Comparison of ENCODE assay signal across 8 cellular contexts in the genomic region with DNA sequence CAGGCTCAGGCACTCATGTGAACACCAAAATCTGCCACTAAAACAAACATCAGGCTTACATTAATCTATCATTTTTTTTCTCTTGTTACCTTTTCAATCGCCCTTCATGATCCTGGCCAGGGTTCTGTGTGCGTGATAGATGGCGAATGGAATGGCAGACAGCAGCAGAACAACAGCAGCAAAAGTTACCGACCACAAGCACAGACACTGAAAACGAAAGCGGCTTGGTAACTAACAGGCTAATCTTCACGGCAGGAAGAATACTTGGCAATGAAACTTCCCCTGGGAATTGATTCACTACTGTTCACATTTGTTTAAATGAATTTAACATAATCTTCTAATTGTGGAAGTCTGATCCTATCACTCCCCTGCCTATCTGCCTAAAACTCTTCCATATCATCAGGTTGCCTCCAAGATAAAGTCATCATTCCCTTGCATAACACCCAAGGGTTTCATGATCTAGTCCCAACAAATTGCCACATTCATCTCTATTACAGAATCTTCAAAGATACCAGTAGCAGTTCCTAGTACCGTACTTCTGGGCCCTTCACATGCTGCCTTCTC. TPM values are rescaled to one million over a fixed set of nuclear protein-coding genes. Genes with fewer than 3 reads are reported as not detected.
DNase-seq lines count a peak whose midpoint lies in the region; ATAC-seq and TF ChIP-seq lines count a peak whose summit lies in the region.

No MANE protein-coding gene starts in this region.

- peak overlapping the region in 5 of 8 donors; percentile 17 to 56 (median 44) for H3K4me3 Mint-ChIP-seq in CD4-positive, alpha-beta memory T cell

- H3K27me3 Mint-ChIP-seq in CD4-positive, alpha-beta memory T cell: peaks cover 10 to 22% of the 10 kb centered on the region in 2 donors

- no peaks in the 10 kb centered on the region for H3K9me2 ChIP-seq in SK-N-SH

- H3K9me3 ChIP-seq in CD4-positive, alpha-beta memory T cell (ENCODE audit: control insufficient read depth in 1 of 2, low read length in 2 of 2): no peaks in the 10 kb centered on the region
- H3K9me3 ChIP-seq in SK-N-SH (no peaks in the 10 kb centered on the region), gastrocnemius medialis (no peaks in the 10 kb centered on the region)

- 50% methylated on average over 8 of the region's 8 CpGs for WGBS in SK-N-SH (ENCODE audit: low lambda C conversion rate)

- ATAC-seq in HG02642 (IDR thresholded peaks at IDR 0.05; ENCODE audit: poor library complexity, unreplicated experiment) (peak; percentile 83), gastrocnemius medialis (peak; percentile 67 to 89)

- in situ Hi-C loops in gastrocnemius medialis (cut with MboI; ENCODE audit: low sequenced_read_pairs in 4 of 4): no loop called here

- H3K36me3 ChIP-seq in CD4-positive, alpha-beta memory T cell (ENCODE audit: insufficient read depth, low read length): no peaks in the 10 kb centered on the region
- H3K36me3 ChIP-seq in SK-N-SH (replicated peaks in 1 of 2; ENCODE audit: control insufficient read depth in 1 of 2, insufficient read depth in 2 of 2, low read length in 1 of 2) (no peaks in the 10 kb centered on the region), gastrocnemius medialis (no peaks in the 10 kb centered on the region)

- H3F3A ChIP-seq in SK-N-SH (replicated peaks; ENCODE audit: insufficient read depth): peaks cover 3% of the 10 kb centered on the region

- no peak overlapping the region for H3K4me3 ChIP-seq in CD4-positive, alpha-beta memory T cell (ENCODE audit: low read length in 2 of 2)
- H3K4me3 ChIP-seq in SK-N-SH (ENCODE audit: low read depth in 2 of 2, low read length in 1 of 2) (peak overlapping the region; percentile 9 to 53; a peak in 3 of 4 replicates), gastrocnemius medialis (peak overlapping the region; percentile 35 to 72 (median 54)), foreskin fibroblast (ENCODE audit: low read depth in 1 of 2, low read length in 2 of 2) (no peak overlapping the region)

- H3K27me3 ChIP-seq in CD4-positive, alpha-beta memory T cell (ENCODE audit: insufficient read depth, low read length): no peaks in the 10 kb centered on the region
- H3K27me3 ChIP-seq in SK-N-SH (ENCODE audit: insufficient read depth) (no peaks in the 10 kb centered on the region), gastrocnemius medialis (no peaks in the 10 kb centered on the region)

- TF ChIP-seq POLR2A in gastrocnemius medialis (IDR thresholded peaks at IDR 0.05): no peak

- peaks cover 0 to 2% (median under 1%) of the 10 kb centered on the region in 4 donors for H3K4me1 Mint-ChIP-seq in CD4-positive, alpha-beta memory T cell

- no peak overlapping the region for H2AFZ ChIP-seq in SK-N-SH (ENCODE audit: low read depth)

- CTCF ChIA-PET in CD4-positive, alpha-beta memory T cell (lab: Charles Lee; ENCODE audit: partially characterized antibody): no interaction called here
- CTCF ChIA-PET in SK-N-SH (lab: Yijun Ruan, JAX): no interaction called here

- DNase-seq in CD4-positive, alpha-beta memory T cell: no peak
- DNase-seq in SK-N-SH (no peak), globus pallidus (ENCODE audit: low spot score) (peak; percentile 71), gastrocnemius medialis (no peak), SW 1271 (lab: John Stamatoyannopoulos, UW) (no peak), foreskin fibroblast (no peak)
- DNase-seq in stimulated activated CD4-positive, alpha-beta T cell treated with anti-CD3 and anti-CD28 coated beads, Interleukin-4, amount 100 ng/mL, for 4 hours: no peak

- H4K20me1 ChIP-seq in SK-N-SH (ENCODE audit: insufficient read depth): peaks cover 2% of the 10 kb centered on the region

- H3K4me2 ChIP-seq in SK-N-SH: peak overlapping the region; percentile 73

- no peak for TF ChIP-seq EP300 in SK-N-SH (IDR thresholded peaks at IDR 0.05; ENCODE audit: borderline replicate concordance in 1 of 2, low read depth in 1 of 2, low read length in 1 of 2)

- no peaks in the 10 kb centered on the region for H3K4me1 ChIP-seq in CD4-positive, alpha-beta memory T cell (ENCODE audit: insufficient read depth, low read length)
- H3K4me1 ChIP-seq in SK-N-SH (ENCODE audit: control insufficient read depth in 1 of 2, insufficient read depth in 2 of 2, low read depth in 1 of 2, low read length in 1 of 2) (peaks cover 0 to 15% of the 10 kb centered on the region in 2 experiments; a peak in 1 of 4 replicates), gastrocnemius medialis (peaks cover 14% of the 10 kb centered on the region in 2 donors)

- POLR2A ChIA-PET in CD4-positive, alpha-beta memory T cell (lab: Charles Lee; ENCODE audit: partially characterized antibody): no interaction called here
- POLR2A ChIA-PET in SK-N-SH (lab: Yijun Ruan, JAX): no interaction called here

- H3K36me3 Mint-ChIP-seq in CD4-positive, alpha-beta memory T cell: no peaks in the 10 kb centered on the region

- H3K9ac ChIP-seq in SK-N-SH: peak overlapping the region; percentile 66

- TF ChIP-seq RAD21 in SK-N-SH (IDR thresholded peaks at IDR 0.05; ENCODE audit: low read length): no peak

- intact Hi-C loops in CD4-positive, alpha-beta memory T cell (cut with micrococcal nuclease): no loop called here
- intact Hi-C loops in gastrocnemius medialis (cut with DNase I; ENCODE audit: low total_unique reads): loop anchor here (5.0 kb wide), 1 partner anchor 1001 kb away; no protein-coding TSS in a partner anchor

- TF ChIP-seq CTCF in SK-N-SH (IDR thresholded peaks at IDR 0.05): no peak
- no peak for TF ChIP-seq CTCF in gastrocnemius medialis (IDR thresholded peaks at IDR 0.05 in 4 of 5, conservative IDR thresholded peaks at IDR 0.05 in 1 of 5)
- TF ChIP-seq CTCF in foreskin fibroblast (IDR thresholded peaks at IDR 0.05; ENCODE audit: low read depth, low read length): no peak

- H3K27ac Mint-ChIP-seq in CD4-positive, alpha-beta memory T cell: no peak overlapping the region

- H3K27ac ChIP-seq in CD4-positive, alpha-beta memory T cell (ENCODE audit: low read depth, low read length): no peak overlapping the region
- H3K27ac ChIP-seq in SK-N-SH (ENCODE audit: low read depth in 2 of 2, low read length in 1 of 2) (peak overlapping the region in 1 of 2 experiments; percentile 69; a peak in 3 of 4 replicates), gastrocnemius medialis (peak overlapping the region; percentile 61 to 78 (median 70))

- H3K79me2 ChIP-seq in SK-N-SH (ENCODE audit: insufficient read depth): peaks cover 42% of the 10 kb centered on the region

- peaks cover 0 to 2% (median 0%) of the 10 kb centered on the region in 8 donors for H3K9me3 Mint-ChIP-seq in CD4-positive, alpha-beta memory T cell

TF ChIP-seq in SK-N-SH, 30 proteins besides CTCF, POLR2A, EP300 and RAD21:
- no peak for TF ChIP-seq FOSL2 (IDR thresholded peaks at IDR 0.05; ENCODE audit: borderline replicate concordance, low read depth)
- TF ChIP-seq GABPA (IDR thresholded peaks at IDR 0.05; ENCODE audit: low read depth): no peak
- no peak for TF ChIP-seq RXRA (IDR thresholded peaks at IDR 0.05; ENCODE audit: borderline replicate concordance, low read depth)
- TF ChIP-seq, protein P1, sequence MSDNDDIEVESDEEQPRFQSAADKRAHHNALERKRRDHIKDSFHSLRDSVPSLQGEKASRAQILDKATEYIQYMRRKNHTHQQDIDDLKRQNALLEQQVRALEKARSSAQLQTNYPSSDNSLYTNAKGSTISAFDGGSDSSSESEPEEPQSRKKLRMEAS (IDR thresholded peaks at IDR 0.05; ENCODE audit: low read depth): peak; percentile 10; the same call in 1 of the 2 replicates
- no peak for TF ChIP-seq TCF12 (IDR thresholded peaks at IDR 0.05)
- TF ChIP-seq MXI1 (IDR thresholded peaks at IDR 0.05; ENCODE audit: low read depth, low read length): no peak
- no peak for TF ChIP-seq TEAD4 (IDR thresholded peaks at IDR 0.05; ENCODE audit: borderline replicate concordance, insufficient read depth)

RNA-seq across cellular contexts. Expression of a gene that starts 28.7 kb away (rescaled TPM):
- total RNA-seq in CD4-positive, alpha-beta memory T cell: under 1 TPM; 0.47 to 0.61 TPM
- 1 to 10 TPM in 1 of 2 donors, not detected in 1; 1.5 TPM for polyA plus RNA-seq in CD4-positive, alpha-beta memory T cell
- 8.0 and 9.5 TPM in 2 replicates for polyA plus RNA-seq in SK-N-SH (2012; rRNA removed)
- polyA plus RNA-seq in SK-N-SH (2012; cell fraction: cytosol; rRNA removed): 12.3 and 14.5 TPM in 2 replicates
- 8.9 and 10.3 TPM in 2 replicates for polyA plus RNA-seq in SK-N-SH (2012; cell fraction: nucleus; rRNA removed)
- total RNA-seq in gastrocnemius medialis: 10 to 100 TPM in 2 of 4 donors, 1 to 10 TPM in 2; 7.3 to 22.9 (median 13.0) TPM

Comparison
In these comparisons a context has a peak if more than half of its experiments do, and no peak if none do; other contexts are left out.
1. H3K4me3 ChIP-seq: peak in SK-N-SH (2 of 2) and gastrocnemius medialis (4 of 4); none in CD4-positive, alpha-beta memory T cell (0 of 2) and foreskin fibroblast (0 of 2).
2. RNA of a gene that starts 28.7 kb away (total RNA-seq): 7.3 to 22.9 TPM in gastrocnemius medialis; 0.47 to 0.61 TPM in CD4-positive, alpha-beta memory T cell; every median in the first group is over 4 times any median in the second.